ENCODE assay signal across 9 cellular contexts in genomic region chr9:112348257-112348992, GRCh38. TPM values are rescaled to one million over a fixed set of nuclear protein-coding genes. Genes with fewer than 3 reads are reported as not detected.
DNase-seq lines count a peak whose midpoint lies in the region; ATAC-seq, FAIRE-seq and TF ChIP-seq lines count a peak whose summit lies in the region.
"Had no signal": no experiment of that assay in that cellular context is flagged by ENCODE, and none has a peak within 500 bp of the region (broad histone marks: within the 10 kb centered on the region; RNA-seq: fewer than 3 reads in every experiment).

No MANE protein-coding gene starts in this region.

- H3K9me3 Mint-ChIP-seq in central memory CD8-positive, alpha-beta T cell = no peaks in the 10 kb centered on the region

- H3K4me1 Mint-ChIP-seq in central memory CD8-positive, alpha-beta T cell = peaks cover 13% of the 10 kb centered on the region

- peak overlapping the region; percentile 51 to 76 for H3K4me3 ChIP-seq in kidney (ENCODE audit: low read length in 2 of 2)
- H3K4me3 ChIP-seq: BLaER1 had no signal

- H3K27me3 Mint-ChIP-seq in central memory CD8-positive, alpha-beta T cell = peaks cover 12% of the 10 kb centered on the region

- DNase-seq in NCI-H510A treated with DMSO at 0.1 percent for 48 hours (lab: John Stamatoyannopoulos, UW) (peak; percentile 13), NCI-H510A (lab: John Stamatoyannopoulos, UW) (no peak), kidney (peak; percentile 92)
- peak; percentile 81 for DNase-seq in activated CD4-positive, CD25-positive, alpha-beta regulatory T cell treated with anti-CD3 and anti-CD28 coated beads, Interleukin-2, amount 50 U/mL, for 72 hours
- peak; percentile 20 to 30 for DNase-seq in central memory CD8-positive, alpha-beta T cell (ENCODE audit: low spot score in 2 of 2)
- peak; percentile 88 for DNase-seq in stimulated activated CD4-positive, alpha-beta T cell treated with anti-CD3 and anti-CD28 coated beads, Interleukin-15, amount 100 ng/mL, for 24 hours

- no peak for TF ChIP-seq CTCF in kidney (IDR thresholded peaks at IDR 0.05; ENCODE audit: borderline replicate concordance, extremely low read depth, insufficient read depth)

- peak overlapping the region; percentile 8 to 16 for H3K9ac ChIP-seq in kidney (ENCODE audit: low read length in 2 of 2)
- H3K9ac ChIP-seq: BLaER1 had no signal

- intact Hi-C loops in kidney (cut with DNase I) = no loop called here

- H3K27ac Mint-ChIP-seq in central memory CD8-positive, alpha-beta T cell (ENCODE audit: low read depth) = peak overlapping the region; percentile 76

- ATAC-seq in central memory CD8-positive, alpha-beta T cell (replicated peaks; ENCODE audit: extremely low read depth, poor library complexity, severe bottlenecking) = no peak
- ATAC-seq in GM19023 (IDR thresholded peaks at IDR 0.05; ENCODE audit: unreplicated experiment) (no peak), GM21447 (IDR thresholded peaks at IDR 0.05; ENCODE audit: unreplicated experiment) (no peak)

- H3K36me3 ChIP-seq in kidney (ENCODE audit: control insufficient read depth in 1 of 2, insufficient read depth in 2 of 2, low read length in 2 of 2) = no peaks in the 10 kb centered on the region
- H3K36me3 ChIP-seq: BLaER1 had no signal

- H3K36me3 Mint-ChIP-seq in central memory CD8-positive, alpha-beta T cell (ENCODE audit: insufficient read depth) = peaks cover 6% of the 10 kb centered on the region

- no peak for FAIRE-seq in kidney (lab: Jason Lieb, UNC)

- peak overlapping the region; percentile 70 for H3K4me3 Mint-ChIP-seq in central memory CD8-positive, alpha-beta T cell

- peak overlapping the region in 1 of 2 donors; percentile 29 for H3K27ac ChIP-seq in kidney (ENCODE audit: low read depth in 2 of 2, low read length in 2 of 2)
- H3K27ac ChIP-seq: BLaER1 had no signal

- H3K9me3 ChIP-seq in kidney (ENCODE audit: control insufficient read depth in 1 of 2, low read length in 2 of 2) = no peaks in the 10 kb centered on the region
- H3K9me3 ChIP-seq: BLaER1 had no signal

- H3K4me1 ChIP-seq in kidney (ENCODE audit: control insufficient read depth in 1 of 2, insufficient read depth in 1 of 2, low read depth in 1 of 2, low read length in 2 of 2) = no peaks in the 10 kb centered on the region
- H3K4me1 ChIP-seq: BLaER1 had no signal

RNA-seq across cellular contexts. Expression of gene PTBP3, which starts 15.0 kb away (rescaled TPM):
- total RNA-seq in kidney = 86.6 TPM
- 14.0 TPM for polyA plus RNA-seq in kidney (ENCODE audit: insufficient read depth, low read depth, low replicate concordance)

RNA-seq across cellular contexts. Expression of gene HSDL2, which starts 31.5 kb away (rescaled TPM):
- total RNA-seq in kidney = 30.2 TPM
- 67.0 TPM for polyA plus RNA-seq in kidney (ENCODE audit: insufficient read depth, low read depth, low replicate concordance)
